In genomic region chr1:223319373-223319772, GRCh38 we compare ENCODE assay signal across 1 cellular context.
TF ChIP-seq lines count a peak whose summit lies in the region.

No MANE protein-coding gene starts in this region.

TF ChIP-seq in H1, 55 proteins besides CTCF, POLR2A, EP300 and RAD21 (continued from another document):
- no peak for TF ChIP-seq CBX8 (IDR thresholded peaks at IDR 0.05; ENCODE audit: borderline replicate concordance, low read depth, low read length)
- no peak for TF ChIP-seq HDAC2 (IDR thresholded peaks at IDR 0.05; ENCODE audit: borderline replicate concordance in 1 of 2, low read depth in 2 of 2, low read length in 2 of 2)
- TF ChIP-seq RXRA (IDR thresholded peaks at IDR 0.05; ENCODE audit: insufficient read depth, low read depth, low read length) = no peak
- TF ChIP-seq CTBP2 (IDR thresholded peaks at IDR 0.05; ENCODE audit: borderline replicate concordance, insufficient read depth, insufficient read length, low read length) = no peak
- TF ChIP-seq, protein P1, sequence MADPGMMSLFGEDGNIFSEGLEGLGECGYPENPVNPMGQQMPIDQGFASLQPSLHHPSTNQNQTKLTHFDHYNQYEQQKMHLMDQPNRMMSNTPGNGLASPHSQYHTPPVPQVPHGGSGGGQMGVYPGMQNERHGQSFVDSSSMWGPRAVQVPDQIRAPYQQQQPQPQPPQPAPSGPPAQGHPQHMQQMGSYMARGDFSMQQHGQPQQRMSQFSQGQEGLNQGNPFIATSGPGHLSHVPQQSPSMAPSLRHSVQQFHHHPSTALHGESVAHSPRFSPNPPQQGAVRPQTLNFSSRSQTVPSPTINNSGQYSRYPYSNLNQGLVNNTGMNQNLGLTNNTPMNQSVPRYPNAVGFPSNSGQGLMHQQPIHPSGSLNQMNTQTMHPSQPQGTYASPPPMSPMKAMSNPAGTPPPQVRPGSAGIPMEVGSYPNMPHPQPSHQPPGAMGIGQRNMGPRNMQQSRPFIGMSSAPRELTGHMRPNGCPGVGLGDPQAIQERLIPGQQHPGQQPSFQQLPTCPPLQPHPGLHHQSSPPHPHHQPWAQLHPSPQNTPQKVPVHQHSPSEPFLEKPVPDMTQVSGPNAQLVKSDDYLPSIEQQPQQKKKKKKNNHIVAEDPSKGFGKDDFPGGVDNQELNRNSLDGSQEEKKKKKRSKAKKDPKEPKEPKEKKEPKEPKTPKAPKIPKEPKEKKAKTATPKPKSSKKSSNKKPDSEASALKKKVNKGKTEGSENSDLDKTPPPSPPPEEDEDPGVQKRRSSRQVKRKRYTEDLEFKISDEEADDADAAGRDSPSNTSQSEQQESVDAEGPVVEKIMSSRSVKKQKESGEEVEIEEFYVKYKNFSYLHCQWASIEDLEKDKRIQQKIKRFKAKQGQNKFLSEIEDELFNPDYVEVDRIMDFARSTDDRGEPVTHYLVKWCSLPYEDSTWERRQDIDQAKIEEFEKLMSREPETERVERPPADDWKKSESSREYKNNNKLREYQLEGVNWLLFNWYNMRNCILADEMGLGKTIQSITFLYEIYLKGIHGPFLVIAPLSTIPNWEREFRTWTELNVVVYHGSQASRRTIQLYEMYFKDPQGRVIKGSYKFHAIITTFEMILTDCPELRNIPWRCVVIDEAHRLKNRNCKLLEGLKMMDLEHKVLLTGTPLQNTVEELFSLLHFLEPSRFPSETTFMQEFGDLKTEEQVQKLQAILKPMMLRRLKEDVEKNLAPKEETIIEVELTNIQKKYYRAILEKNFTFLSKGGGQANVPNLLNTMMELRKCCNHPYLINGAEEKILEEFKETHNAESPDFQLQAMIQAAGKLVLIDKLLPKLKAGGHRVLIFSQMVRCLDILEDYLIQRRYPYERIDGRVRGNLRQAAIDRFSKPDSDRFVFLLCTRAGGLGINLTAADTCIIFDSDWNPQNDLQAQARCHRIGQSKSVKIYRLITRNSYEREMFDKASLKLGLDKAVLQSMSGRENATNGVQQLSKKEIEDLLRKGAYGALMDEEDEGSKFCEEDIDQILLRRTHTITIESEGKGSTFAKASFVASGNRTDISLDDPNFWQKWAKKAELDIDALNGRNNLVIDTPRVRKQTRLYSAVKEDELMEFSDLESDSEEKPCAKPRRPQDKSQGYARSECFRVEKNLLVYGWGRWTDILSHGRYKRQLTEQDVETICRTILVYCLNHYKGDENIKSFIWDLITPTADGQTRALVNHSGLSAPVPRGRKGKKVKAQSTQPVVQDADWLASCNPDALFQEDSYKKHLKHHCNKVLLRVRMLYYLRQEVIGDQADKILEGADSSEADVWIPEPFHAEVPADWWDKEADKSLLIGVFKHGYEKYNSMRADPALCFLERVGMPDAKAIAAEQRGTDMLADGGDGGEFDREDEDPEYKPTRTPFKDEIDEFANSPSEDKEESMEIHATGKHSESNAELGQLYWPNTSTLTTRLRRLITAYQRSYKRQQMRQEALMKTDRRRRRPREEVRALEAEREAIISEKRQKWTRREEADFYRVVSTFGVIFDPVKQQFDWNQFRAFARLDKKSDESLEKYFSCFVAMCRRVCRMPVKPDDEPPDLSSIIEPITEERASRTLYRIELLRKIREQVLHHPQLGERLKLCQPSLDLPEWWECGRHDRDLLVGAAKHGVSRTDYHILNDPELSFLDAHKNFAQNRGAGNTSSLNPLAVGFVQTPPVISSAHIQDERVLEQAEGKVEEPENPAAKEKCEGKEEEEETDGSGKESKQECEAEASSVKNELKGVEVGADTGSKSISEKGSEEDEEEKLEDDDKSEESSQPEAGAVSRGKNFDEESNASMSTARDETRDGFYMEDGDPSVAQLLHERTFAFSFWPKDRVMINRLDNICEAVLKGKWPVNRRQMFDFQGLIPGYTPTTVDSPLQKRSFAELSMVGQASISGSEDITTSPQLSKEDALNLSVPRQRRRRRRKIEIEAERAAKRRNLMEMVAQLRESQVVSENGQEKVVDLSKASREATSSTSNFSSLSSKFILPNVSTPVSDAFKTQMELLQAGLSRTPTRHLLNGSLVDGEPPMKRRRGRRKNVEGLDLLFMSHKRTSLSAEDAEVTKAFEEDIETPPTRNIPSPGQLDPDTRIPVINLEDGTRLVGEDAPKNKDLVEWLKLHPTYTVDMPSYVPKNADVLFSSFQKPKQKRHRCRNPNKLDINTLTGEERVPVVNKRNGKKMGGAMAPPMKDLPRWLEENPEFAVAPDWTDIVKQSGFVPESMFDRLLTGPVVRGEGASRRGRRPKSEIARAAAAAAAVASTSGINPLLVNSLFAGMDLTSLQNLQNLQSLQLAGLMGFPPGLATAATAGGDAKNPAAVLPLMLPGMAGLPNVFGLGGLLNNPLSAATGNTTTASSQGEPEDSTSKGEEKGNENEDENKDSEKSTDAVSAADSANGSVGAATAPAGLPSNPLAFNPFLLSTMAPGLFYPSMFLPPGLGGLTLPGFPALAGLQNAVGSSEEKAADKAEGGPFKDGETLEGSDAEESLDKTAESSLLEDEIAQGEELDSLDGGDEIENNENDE (IDR thresholded peaks at IDR 0.05; ENCODE audit: insufficient replicate concordance, low read length) = no peak
- TF ChIP-seq SIRT6 (IDR thresholded peaks at IDR 0.05; ENCODE audit: low read length) = no peak
